In the genomic region with DNA sequence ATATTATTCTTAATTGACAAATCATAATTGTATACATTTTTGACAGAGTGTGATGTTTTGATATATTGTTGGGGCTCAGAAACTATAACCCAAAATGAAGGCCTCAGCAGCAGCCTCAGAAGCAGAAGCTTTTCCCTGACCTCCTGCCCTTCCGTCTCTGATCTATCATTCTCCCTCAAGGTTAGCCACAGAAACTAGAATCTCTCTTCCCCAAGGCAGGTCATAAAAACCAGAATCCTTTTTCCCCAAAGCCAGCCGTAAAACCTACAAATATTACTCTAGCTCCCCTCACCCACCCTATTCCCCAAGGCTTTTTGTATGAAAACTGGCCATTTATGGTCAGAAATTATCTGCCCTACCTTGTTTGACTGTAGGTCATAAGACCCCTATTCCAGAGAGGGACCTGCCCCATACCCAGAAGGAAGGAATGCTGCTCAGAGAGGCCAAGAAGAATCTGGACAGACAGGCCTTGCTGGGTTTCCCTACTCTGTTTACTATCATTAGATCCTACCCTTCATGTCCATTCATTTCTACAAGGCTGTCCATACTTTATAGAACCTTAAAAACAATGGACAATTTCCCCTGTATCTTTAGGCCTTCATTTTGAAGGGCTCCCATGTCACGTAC, we compare ENCODE assay signal across 1 cellular context.
TF ChIP-seq lines count a peak whose summit lies in the region.

No MANE protein-coding gene starts in this region.

TF ChIP-seq in WTC11, 78 proteins besides CTCF, POLR2A, EP300 and RAD21 (continued from another document):
- TF ChIP-seq, protein P1, sequence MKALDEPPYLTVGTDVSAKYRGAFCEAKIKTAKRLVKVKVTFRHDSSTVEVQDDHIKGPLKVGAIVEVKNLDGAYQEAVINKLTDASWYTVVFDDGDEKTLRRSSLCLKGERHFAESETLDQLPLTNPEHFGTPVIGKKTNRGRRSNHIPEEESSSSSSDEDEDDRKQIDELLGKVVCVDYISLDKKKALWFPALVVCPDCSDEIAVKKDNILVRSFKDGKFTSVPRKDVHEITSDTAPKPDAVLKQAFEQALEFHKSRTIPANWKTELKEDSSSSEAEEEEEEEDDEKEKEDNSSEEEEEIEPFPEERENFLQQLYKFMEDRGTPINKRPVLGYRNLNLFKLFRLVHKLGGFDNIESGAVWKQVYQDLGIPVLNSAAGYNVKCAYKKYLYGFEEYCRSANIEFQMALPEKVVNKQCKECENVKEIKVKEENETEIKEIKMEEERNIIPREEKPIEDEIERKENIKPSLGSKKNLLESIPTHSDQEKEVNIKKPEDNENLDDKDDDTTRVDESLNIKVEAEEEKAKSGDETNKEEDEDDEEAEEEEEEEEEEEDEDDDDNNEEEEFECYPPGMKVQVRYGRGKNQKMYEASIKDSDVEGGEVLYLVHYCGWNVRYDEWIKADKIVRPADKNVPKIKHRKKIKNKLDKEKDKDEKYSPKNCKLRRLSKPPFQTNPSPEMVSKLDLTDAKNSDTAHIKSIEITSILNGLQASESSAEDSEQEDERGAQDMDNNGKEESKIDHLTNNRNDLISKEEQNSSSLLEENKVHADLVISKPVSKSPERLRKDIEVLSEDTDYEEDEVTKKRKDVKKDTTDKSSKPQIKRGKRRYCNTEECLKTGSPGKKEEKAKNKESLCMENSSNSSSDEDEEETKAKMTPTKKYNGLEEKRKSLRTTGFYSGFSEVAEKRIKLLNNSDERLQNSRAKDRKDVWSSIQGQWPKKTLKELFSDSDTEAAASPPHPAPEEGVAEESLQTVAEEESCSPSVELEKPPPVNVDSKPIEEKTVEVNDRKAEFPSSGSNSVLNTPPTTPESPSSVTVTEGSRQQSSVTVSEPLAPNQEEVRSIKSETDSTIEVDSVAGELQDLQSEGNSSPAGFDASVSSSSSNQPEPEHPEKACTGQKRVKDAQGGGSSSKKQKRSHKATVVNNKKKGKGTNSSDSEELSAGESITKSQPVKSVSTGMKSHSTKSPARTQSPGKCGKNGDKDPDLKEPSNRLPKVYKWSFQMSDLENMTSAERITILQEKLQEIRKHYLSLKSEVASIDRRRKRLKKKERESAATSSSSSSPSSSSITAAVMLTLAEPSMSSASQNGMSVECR (CRISPR knock-in tag; IDR thresholded peaks at IDR 0.05; ENCODE audit: borderline replicate concordance), result no peak
- TF ChIP-seq ZNF416 (CRISPR knock-in tag; IDR thresholded peaks at IDR 0.05) (no peak), CBFB (CRISPR knock-in tag; IDR thresholded peaks at IDR 0.05; ENCODE audit: low read depth) (no peak), ZNF671 (CRISPR knock-in tag; IDR thresholded peaks at IDR 0.05) (no peak), ZBTB21 (CRISPR knock-in tag; IDR thresholded peaks at IDR 0.05; ENCODE audit: borderline replicate concordance) (no peak)
- TF ChIP-seq, protein P2, sequence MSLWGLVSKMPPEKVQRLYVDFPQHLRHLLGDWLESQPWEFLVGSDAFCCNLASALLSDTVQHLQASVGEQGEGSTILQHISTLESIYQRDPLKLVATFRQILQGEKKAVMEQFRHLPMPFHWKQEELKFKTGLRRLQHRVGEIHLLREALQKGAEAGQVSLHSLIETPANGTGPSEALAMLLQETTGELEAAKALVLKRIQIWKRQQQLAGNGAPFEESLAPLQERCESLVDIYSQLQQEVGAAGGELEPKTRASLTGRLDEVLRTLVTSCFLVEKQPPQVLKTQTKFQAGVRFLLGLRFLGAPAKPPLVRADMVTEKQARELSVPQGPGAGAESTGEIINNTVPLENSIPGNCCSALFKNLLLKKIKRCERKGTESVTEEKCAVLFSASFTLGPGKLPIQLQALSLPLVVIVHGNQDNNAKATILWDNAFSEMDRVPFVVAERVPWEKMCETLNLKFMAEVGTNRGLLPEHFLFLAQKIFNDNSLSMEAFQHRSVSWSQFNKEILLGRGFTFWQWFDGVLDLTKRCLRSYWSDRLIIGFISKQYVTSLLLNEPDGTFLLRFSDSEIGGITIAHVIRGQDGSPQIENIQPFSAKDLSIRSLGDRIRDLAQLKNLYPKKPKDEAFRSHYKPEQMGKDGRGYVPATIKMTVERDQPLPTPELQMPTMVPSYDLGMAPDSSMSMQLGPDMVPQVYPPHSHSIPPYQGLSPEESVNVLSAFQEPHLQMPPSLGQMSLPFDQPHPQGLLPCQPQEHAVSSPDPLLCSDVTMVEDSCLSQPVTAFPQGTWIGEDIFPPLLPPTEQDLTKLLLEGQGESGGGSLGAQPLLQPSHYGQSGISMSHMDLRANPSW (CRISPR knock-in tag; conservative IDR thresholded peaks at IDR 0.05; ENCODE audit: low read depth), result no peak
- TF ChIP-seq, protein P3, sequence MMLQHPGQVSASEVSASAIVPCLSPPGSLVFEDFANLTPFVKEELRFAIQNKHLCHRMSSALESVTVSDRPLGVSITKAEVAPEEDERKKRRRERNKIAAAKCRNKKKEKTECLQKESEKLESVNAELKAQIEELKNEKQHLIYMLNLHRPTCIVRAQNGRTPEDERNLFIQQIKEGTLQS (CRISPR knock-in tag; conservative IDR thresholded peaks at IDR 0.05), result no peak
- TF ChIP-seq, protein P4, sequence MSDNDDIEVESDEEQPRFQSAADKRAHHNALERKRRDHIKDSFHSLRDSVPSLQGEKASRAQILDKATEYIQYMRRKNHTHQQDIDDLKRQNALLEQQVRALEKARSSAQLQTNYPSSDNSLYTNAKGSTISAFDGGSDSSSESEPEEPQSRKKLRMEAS (CRISPR knock-in tag; IDR thresholded peaks at IDR 0.05), result no peak
- TF ChIP-seq, protein P5, sequence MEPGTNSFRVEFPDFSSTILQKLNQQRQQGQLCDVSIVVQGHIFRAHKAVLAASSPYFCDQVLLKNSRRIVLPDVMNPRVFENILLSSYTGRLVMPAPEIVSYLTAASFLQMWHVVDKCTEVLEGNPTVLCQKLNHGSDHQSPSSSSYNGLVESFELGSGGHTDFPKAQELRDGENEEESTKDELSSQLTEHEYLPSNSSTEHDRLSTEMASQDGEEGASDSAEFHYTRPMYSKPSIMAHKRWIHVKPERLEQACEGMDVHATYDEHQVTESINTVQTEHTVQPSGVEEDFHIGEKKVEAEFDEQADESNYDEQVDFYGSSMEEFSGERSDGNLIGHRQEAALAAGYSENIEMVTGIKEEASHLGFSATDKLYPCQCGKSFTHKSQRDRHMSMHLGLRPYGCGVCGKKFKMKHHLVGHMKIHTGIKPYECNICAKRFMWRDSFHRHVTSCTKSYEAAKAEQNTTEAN (CRISPR knock-in tag; IDR thresholded peaks at IDR 0.05), result no peak
TF ChIP-seq in WTC11: peak in this region for 0.
